17 cellular contexts compared by ENCODE assay signal in the genomic region with DNA sequence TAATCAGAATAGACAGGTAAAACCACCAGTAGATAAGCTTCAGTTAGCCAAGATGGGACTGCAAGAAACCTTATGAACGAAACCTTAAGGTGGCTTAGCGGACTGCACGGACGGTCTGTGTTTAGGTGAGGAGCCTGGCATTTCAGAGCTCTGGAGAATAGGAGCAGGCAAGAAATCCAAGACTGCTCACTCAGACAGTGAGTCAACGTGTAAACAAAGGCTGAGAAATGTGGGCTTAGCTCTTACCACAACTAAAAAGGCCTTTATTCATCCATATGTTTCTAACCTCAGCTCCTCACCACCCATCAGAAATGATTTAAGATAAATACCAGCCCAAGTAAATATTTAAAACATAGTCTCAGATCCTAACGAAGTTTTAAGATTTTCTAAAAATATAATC.
DNase-seq lines count a peak whose midpoint lies in the region; ATAC-seq and TF ChIP-seq lines count a peak whose summit lies in the region.
"Had no signal": no experiment of that assay in that cellular context is flagged by ENCODE, and none has a peak within 500 bp of the region (broad histone marks: within the 10 kb centered on the region; RNA-seq: fewer than 3 reads in every experiment).

No MANE protein-coding gene starts in this region.

- H3K9me3 ChIP-seq in uterus (no peaks in the 10 kb centered on the region), upper lobe of right lung (no peaks in the 10 kb centered on the region)
- H3K9me3 ChIP-seq: colonic mucosa, spleen, stomach had no signal

- TF ChIP-seq CTCF in astrocyte of the spinal cord (IDR thresholded peaks at IDR 0.05; ENCODE audit: low read depth, low read length): no peak
- TF ChIP-seq CTCF in uterus (IDR thresholded peaks at IDR 0.05): no peak
- no peak for TF ChIP-seq CTCF in glutamatergic neuron (IDR thresholded peaks at IDR 0.05; ENCODE audit: partially characterized antibody, unreplicated experiment)
- TF ChIP-seq CTCF in upper lobe of right lung (IDR thresholded peaks at IDR 0.05): no peak

- no peaks in the 10 kb centered on the region for H3K27me3 Mint-ChIP-seq in glutamatergic neuron (ENCODE audit: unreplicated experiment)

- no peaks in the 10 kb centered on the region for H3K9me3 Mint-ChIP-seq in glutamatergic neuron (ENCODE audit: unreplicated experiment)
- H3K9me3 Mint-ChIP-seq: activated naive CD4-positive, alpha-beta T cell treated with anti-CD3 and anti-CD28 coated beads, Interleukin-2, amount 50 U/mL, for 72 hours had no signal

- no peak for TF ChIP-seq POLR2A in uterus (IDR thresholded peaks at IDR 0.05)

- in situ Hi-C loops in astrocyte of the spinal cord (cut with HindIII; ENCODE audit: low sequenced_read_pairs): no loop called here

- peaks cover 1% of the 10 kb centered on the region for H3K4me1 Mint-ChIP-seq in glutamatergic neuron (ENCODE audit: low read depth, unreplicated experiment)

- no peaks in the 10 kb centered on the region for H3K36me3 ChIP-seq in uterus
- H3K36me3 ChIP-seq in upper lobe of right lung: no peaks in the 10 kb centered on the region
- H3K36me3 ChIP-seq: colonic mucosa, spleen, stomach had no signal

- intact Hi-C loops in uterus (cut with DNase I; ENCODE audit: low total_unique reads): no loop called here
- intact Hi-C loops in upper lobe of right lung (cut with DNase I): no loop called here

- no peak overlapping the region for H3K27ac Mint-ChIP-seq in glutamatergic neuron (ENCODE audit: unreplicated experiment)
- H3K27ac Mint-ChIP-seq: activated naive CD4-positive, alpha-beta T cell treated with anti-CD3 and anti-CD28 coated beads, Interleukin-2, amount 50 U/mL, for 72 hours; mesothelial cell of epicardium had no signal

- ATAC-seq in upper lobe of right lung (no peak), GM19463 (IDR thresholded peaks at IDR 0.05; ENCODE audit: unreplicated experiment) (no peak)
- ATAC-seq: activated naive CD4-positive, alpha-beta T cell treated with anti-CD3 and anti-CD28 coated beads, Interleukin-2, amount 50 U/mL, for 72 hours had no signal

- no peaks in the 10 kb centered on the region for H3K27me3 ChIP-seq in uterus
- H3K27me3 ChIP-seq in upper lobe of right lung: no peaks in the 10 kb centered on the region
- H3K27me3 ChIP-seq: colonic mucosa, spleen, stomach had no signal

- H3K4me1 ChIP-seq in uterus: no peaks in the 10 kb centered on the region
- H3K4me1 ChIP-seq in upper lobe of right lung: no peaks in the 10 kb centered on the region
- H3K4me1 ChIP-seq: colonic mucosa, spleen, stomach had no signal

- H3K36me3 Mint-ChIP-seq in glutamatergic neuron (ENCODE audit: unreplicated experiment): no peaks in the 10 kb centered on the region
- H3K36me3 Mint-ChIP-seq: activated naive CD4-positive, alpha-beta T cell treated with anti-CD3 and anti-CD28 coated beads, Interleukin-2, amount 50 U/mL, for 72 hours; mesothelial cell of epicardium had no signal

- H3K4me3 ChIP-seq in astrocyte of the spinal cord (ENCODE audit: low read depth, low read length): no peak overlapping the region
- H3K4me3 ChIP-seq in uterus: no peak overlapping the region
- H3K4me3 ChIP-seq in upper lobe of right lung: no peak overlapping the region
- H3K4me3 ChIP-seq: colonic mucosa, spleen, stomach had no signal

- H3K27ac ChIP-seq in uterus (no peak overlapping the region), upper lobe of right lung (no peak overlapping the region)
- H3K27ac ChIP-seq: colonic mucosa, spleen, stomach had no signal

- no peak overlapping the region for H3K4me3 Mint-ChIP-seq in glutamatergic neuron (ENCODE audit: unreplicated experiment)
- H3K4me3 Mint-ChIP-seq: mesothelial cell of epicardium had no signal

- peak; percentile 71 for DNase-seq in AG08395 (ENCODE audit: low spot score)
- DNase-seq in HPDE6-E6E7 (ENCODE audit: extremely low spot score): peak; percentile 17
- DNase-seq in astrocyte of the spinal cord (ENCODE audit: low read depth, low spot score): peak; percentile 88
- DNase-seq in islet precursor cell: peak; percentile 80
- no peak for DNase-seq in uterus
- DNase-seq in glutamatergic neuron: no peak
- DNase-seq in upper lobe of right lung: no peak
- DNase-seq: Calu3, colonic mucosa, NCI-H1436 treated with DMSO at 0.1 percent for 48 hours, NCI-H69, occipital lobe, spleen, stomach had no signal

Comparison
In these comparisons a context has a peak if more than half of its experiments do, and no peak if none do; other contexts are left out.
1. DNase-seq: peak in AG08395 (single experiment), HPDE6-E6E7 (single experiment), astrocyte of the spinal cord (single experiment) and islet precursor cell (single experiment); none in uterus (0 of 2), glutamatergic neuron (single experiment) and upper lobe of right lung (single experiment).